In the genomic region with DNA sequence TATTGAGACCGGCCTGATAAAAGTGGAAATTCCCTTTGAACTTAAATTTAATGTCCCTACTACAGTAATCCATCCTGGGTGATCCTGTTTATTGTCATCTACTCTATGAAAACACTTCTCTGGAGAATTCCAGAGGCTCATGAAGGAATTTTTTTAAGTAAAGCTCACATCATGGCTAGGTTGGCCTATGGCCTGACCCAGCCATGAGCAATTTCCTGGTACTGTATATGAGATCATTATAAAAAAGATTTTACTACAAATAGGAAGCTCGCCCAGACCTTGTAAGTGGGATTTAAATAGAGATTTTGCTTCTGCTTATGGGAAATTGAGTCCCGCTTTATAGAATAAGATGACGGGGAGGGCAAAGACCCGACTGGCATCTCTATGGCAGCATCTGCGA, we compare ENCODE assay signal across 19 cellular contexts.
DNase-seq lines count a peak whose midpoint lies in the region; ATAC-seq, FAIRE-seq and TF ChIP-seq lines count a peak whose summit lies in the region.
"Had no signal": no experiment of that assay in that cellular context is flagged by ENCODE, and none has a peak within 500 bp of the region (broad histone marks: within the 10 kb centered on the region; RNA-seq: fewer than 3 reads in every experiment).

No MANE protein-coding gene starts in this region.

- H3K27me3 Mint-ChIP-seq in osteocyte (ENCODE audit: unreplicated experiment), result no peaks in the 10 kb centered on the region

- no peak for ATAC-seq in right lobe of liver
- ATAC-seq in pancreas, result no peak
- ATAC-seq: lower lobe of right lung had no signal

- no peak for FAIRE-seq in pancreas (lab: Jason Lieb, UNC)
- FAIRE-seq: endometrium had no signal

- no peak overlapping the region for H3K4me3 Mint-ChIP-seq in osteocyte (ENCODE audit: unreplicated experiment)

- H3K27ac Mint-ChIP-seq in osteocyte (ENCODE audit: unreplicated experiment), result peak overlapping the region; percentile 20

- H3K4me1 ChIP-seq in right lobe of liver (no peaks in the 10 kb centered on the region), pancreas (no peaks in the 10 kb centered on the region)
- H3K4me1 ChIP-seq: adrenal gland, lower lobe of right lung, SJCRH30, uterus had no signal

- 91% methylated on average over 6 of the region's 6 CpGs for WGBS in right lobe of liver (ENCODE audit: insufficient coverage, low coverage, low lambda C conversion rate, missing lambda C conversion rate)
- WGBS in pancreas, 2 donors, result 92 to 95% methylated on average over 6 of the region's 6 CpGs

- no peaks in the 10 kb centered on the region for H3K36me3 Mint-ChIP-seq in osteocyte (ENCODE audit: unreplicated experiment)

- H3K4me1 Mint-ChIP-seq in osteocyte (ENCODE audit: unreplicated experiment), result peaks cover 32% of the 10 kb centered on the region

- DNase-seq in EL, result peak; percentile 87
- peak; percentile 23 for DNase-seq in amniotic epithelial cell (ENCODE audit: low read depth)
- peak; percentile 67 for DNase-seq in fibroblast of peridontal ligament (ENCODE audit: extremely low read depth)
- no peak for DNase-seq in osteocyte (ENCODE audit: extremely low spot score, unreplicated experiment)
- no peak for DNase-seq in NCI-H187 (lab: John Stamatoyannopoulos, UW)
- no peak for DNase-seq in right lobe of liver
- DNase-seq in pancreas, result no peak
- DNase-seq in NCI-H1930 (lab: John Stamatoyannopoulos, UW), result no peak
- DNase-seq: activated effector memory CD4-positive, alpha-beta T cell treated with Interleukin-2 at 50 U/mL for 16 hours; Kasumi-1; lower lobe of right lung; NCI-H748 treated with DMSO at 0.1 percent for 48 hours; PC-9; SJCRH30; stimulated activated CD4-positive, alpha-beta T cell treated with anti-CD3 and anti-CD28 coated beads, Interleukin-4, amount 100 ng/mL, for 24 hours; uterus had no signal

- intact Hi-C loops in right lobe of liver (cut with DNase I), result no loop called here
- intact Hi-C loops in pancreas (cut with DNase I), result no loop called here

- H3K27ac ChIP-seq in right lobe of liver (no peak overlapping the region), pancreas (no peak overlapping the region)
- H3K27ac ChIP-seq: adrenal gland, lower lobe of right lung, PC-9, SJCRH30, uterus had no signal

- H3K9me3 Mint-ChIP-seq in osteocyte (ENCODE audit: unreplicated experiment), result no peaks in the 10 kb centered on the region

- H3K4me3 ChIP-seq in right lobe of liver (no peak overlapping the region), pancreas (no peak overlapping the region)
- H3K4me3 ChIP-seq: adrenal gland, lower lobe of right lung, PC-9, SJCRH30, smooth muscle cell, uterus had no signal

- no peaks in the 10 kb centered on the region for H3K9me3 ChIP-seq in right lobe of liver
- H3K9me3 ChIP-seq in pancreas, result no peaks in the 10 kb centered on the region
- H3K9me3 ChIP-seq: adrenal gland, lower lobe of right lung, SJCRH30, uterus had no signal

- no peaks in the 10 kb centered on the region for H3K36me3 ChIP-seq in right lobe of liver
- no peaks in the 10 kb centered on the region for H3K36me3 ChIP-seq in pancreas
- H3K36me3 ChIP-seq: adrenal gland, lower lobe of right lung, SJCRH30, uterus had no signal

- TF ChIP-seq POLR2A in right lobe of liver (IDR thresholded peaks at IDR 0.05), result no peak

- TF ChIP-seq CTCF in osteocyte (IDR thresholded peaks at IDR 0.05) (no peak), right lobe of liver (IDR thresholded peaks at IDR 0.05) (no peak), pancreas (IDR thresholded peaks at IDR 0.05) (no peak)

- H3K27me3 ChIP-seq in right lobe of liver, result no peaks in the 10 kb centered on the region
- H3K27me3 ChIP-seq in pancreas, result no peaks in the 10 kb centered on the region
- H3K27me3 ChIP-seq: adrenal gland, uterus had no signal

Comparison
In these comparisons a context has a peak if more than half of its experiments do, and no peak if none do; other contexts are left out.
1. DNase-seq: peak in EL (single experiment), amniotic epithelial cell (single experiment) and fibroblast of peridontal ligament (single experiment); none in osteocyte (single experiment), NCI-H187 (0 of 2), right lobe of liver (0 of 3), pancreas (0 of 6) and NCI-H1930 (0 of 2).